17 cellular contexts compared by ENCODE assay signal in the genomic region with DNA sequence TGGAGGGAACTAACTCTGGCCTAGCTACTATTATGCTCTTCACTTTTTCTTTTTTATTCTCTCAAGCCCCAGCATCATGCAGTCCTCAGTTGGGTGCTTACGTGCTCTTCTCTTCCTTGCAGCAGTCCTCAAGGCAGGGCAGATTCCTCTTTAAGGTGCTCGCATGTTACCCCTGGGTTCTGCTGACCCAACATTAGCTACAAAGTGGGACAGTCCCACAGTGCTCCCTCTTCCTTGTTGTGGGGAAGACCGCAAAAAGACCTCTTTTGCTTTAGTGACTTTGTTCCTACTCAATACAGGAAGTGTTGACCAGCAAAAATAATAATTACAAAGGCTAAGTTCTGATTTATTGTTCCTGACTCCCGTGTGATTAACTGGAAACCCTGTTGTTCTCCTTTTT.
"Had no signal": no experiment of that assay in that cellular context is flagged by ENCODE, and none has a peak within 500 bp of the region (broad histone marks: within the 10 kb centered on the region; RNA-seq: fewer than 3 reads in every experiment).

No MANE protein-coding gene starts in this region.

- FAIRE-seq: astrocyte, frontal cortex had no signal

- DNase-seq: activated CD4-positive, alpha-beta T cell treated with anti-CD3 and anti-CD28 coated beads, Interleukin-2, amount 50 U/mL, for 4 hours; activated CD4-positive, CD25-positive, alpha-beta regulatory T cell treated with anti-CD3 and anti-CD28 coated beads, Interleukin-2, amount 50 U/mL, for 72 hours; activated CD8-positive, alpha-beta memory T cell treated with anti-CD3 and anti-CD28 coated beads, Interleukin-2, amount 10 ng/mL, durations not matched to agents 7 days and 5 days; activated T-cell treated with anti-CD3 and anti-CD28 coated beads, Interleukin-2, amount 50 U/mL, for 4 hours; heart right ventricle; islet precursor cell; left lung; mesenchymal stem cell; right cardiac atrium; T-helper 9 cell; tibial artery had no signal

- H3K4me3 ChIP-seq: heart right ventricle, left lung, SK-N-MC, smooth muscle cell, tibial artery had no signal

- H3K9me3 Mint-ChIP-seq: activated T-cell treated with anti-CD3 and anti-CD28 coated beads, Interleukin-2, amount 50 U/mL, for 4 hours had no signal

- H3K27ac ChIP-seq: epithelial cell of prostate, left lung, SK-N-MC, tibial artery had no signal

- ATAC-seq: activated CD8-positive, alpha-beta memory T cell treated with anti-CD3 and anti-CD28 coated beads, Interleukin-2, amount 10 ng/mL, durations not matched to agents 7 days and 5 days; activated T-cell treated with anti-CD3 and anti-CD28 coated beads, Interleukin-2, amount 50 U/mL, for 4 hours; left lung; right cardiac atrium had no signal

- H3K27me3 ChIP-seq: heart right ventricle, left lung, tibial artery had no signal

- H3K4me3 Mint-ChIP-seq: activated CD8-positive, alpha-beta memory T cell treated with anti-CD3 and anti-CD28 coated beads, Interleukin-2, amount 10 ng/mL, durations not matched to agents 7 days and 5 days; activated T-cell treated with anti-CD3 and anti-CD28 coated beads, Interleukin-2, amount 50 U/mL, for 4 hours had no signal

- H3K27ac Mint-ChIP-seq: activated CD8-positive, alpha-beta memory T cell treated with anti-CD3 and anti-CD28 coated beads, Interleukin-2, amount 10 ng/mL, durations not matched to agents 7 days and 5 days; progenitor cell of endocrine pancreas had no signal

- H3K9me3 ChIP-seq: heart right ventricle, left lung, tibial artery had no signal

- H3K27me3 Mint-ChIP-seq: activated CD8-positive, alpha-beta memory T cell treated with anti-CD3 and anti-CD28 coated beads, Interleukin-2, amount 10 ng/mL, durations not matched to agents 7 days and 5 days; progenitor cell of endocrine pancreas had no signal

- H3K4me2 ChIP-seq: smooth muscle cell had no signal

- H3K4me1 ChIP-seq: heart right ventricle, left lung, tibial artery had no signal
